8 cellular contexts compared by ENCODE assay signal in genomic region chr15:67188551-67189218, GRCh38.
DNase-seq lines count a peak whose midpoint lies in the region; ATAC-seq and TF ChIP-seq lines count a peak whose summit lies in the region.

No MANE protein-coding gene starts in this region.

- peaks cover 40% of the 10 kb centered on the region for H3K4me1 Mint-ChIP-seq in stimulated activated effector memory CD8-positive, alpha-beta T cell treated with anti-CD3 and anti-CD28 coated beads, Interleukin-12 subunit alpha, Interleukin-12 subunit beta, amount 100 ng/mL, for 72 hours

- H3K27ac Mint-ChIP-seq in stimulated activated effector memory CD8-positive, alpha-beta T cell treated with anti-CD3 and anti-CD28 coated beads, Interleukin-12 subunit alpha, Interleukin-12 subunit beta, amount 100 ng/mL, for 72 hours = peak overlapping the region; percentile 81

- no peaks in the 10 kb centered on the region for H3K9me3 ChIP-seq in left ventricle myocardium inferior (replicated peaks)

- H3K36me3 ChIP-seq in left ventricle myocardium inferior = peaks cover 44% of the 10 kb centered on the region

- DNase-seq in GM04504 (ENCODE audit: low read depth) = peak; percentile 94
- DNase-seq in left ventricle myocardium inferior = no peak
- DNase-seq in stimulated activated effector memory CD8-positive, alpha-beta T cell treated with anti-CD3 and anti-CD28 coated beads, Interleukin-12 subunit alpha, Interleukin-12 subunit beta, amount 100 ng/mL, for 72 hours (ENCODE audit: low spot score in 2 of 2) = no peak
- DNase-seq in NCI-H345 (lab: John Stamatoyannopoulos, UW) = no peak
- DNase-seq in mesenteric fat pad (ENCODE audit: low spot score) = no peak
- DNase-seq in medulla oblongata (ENCODE audit: extremely low spot score) = no peak

- H3K4me3 Mint-ChIP-seq in stimulated activated effector memory CD8-positive, alpha-beta T cell treated with anti-CD3 and anti-CD28 coated beads, Interleukin-12 subunit alpha, Interleukin-12 subunit beta, amount 100 ng/mL, for 72 hours = no peak overlapping the region

- no peaks in the 10 kb centered on the region for H3K9me3 Mint-ChIP-seq in stimulated activated effector memory CD8-positive, alpha-beta T cell treated with anti-CD3 and anti-CD28 coated beads, Interleukin-12 subunit alpha, Interleukin-12 subunit beta, amount 100 ng/mL, for 72 hours

- no peaks in the 10 kb centered on the region for H3K27me3 ChIP-seq in left ventricle myocardium inferior (ENCODE audit: low read depth)

- no peak for TF ChIP-seq CTCF in left ventricle myocardium inferior (IDR thresholded peaks at IDR 0.05; ENCODE audit: borderline replicate concordance)

- peaks cover 84% of the 10 kb centered on the region for H3K4me1 ChIP-seq in left ventricle myocardium inferior

- H3K27ac ChIP-seq in adipose tissue (ENCODE audit: low read depth, low read length) = peak overlapping the region; percentile 41
- peak overlapping the region; percentile 93 for H3K27ac ChIP-seq in left ventricle myocardium inferior (replicated peaks)

- H3K36me3 Mint-ChIP-seq in stimulated activated effector memory CD8-positive, alpha-beta T cell treated with anti-CD3 and anti-CD28 coated beads, Interleukin-12 subunit alpha, Interleukin-12 subunit beta, amount 100 ng/mL, for 72 hours = peaks cover 93% of the 10 kb centered on the region

- intact Hi-C loops in left ventricle myocardium inferior (cut with micrococcal nuclease) = no loop called here

- ATAC-seq in stimulated activated effector memory CD8-positive, alpha-beta T cell treated with anti-CD3 and anti-CD28 coated beads, Interleukin-12 subunit alpha, Interleukin-12 subunit beta, amount 100 ng/mL, for 72 hours = no peak
- ATAC-seq in HG03139 (IDR thresholded peaks at IDR 0.05; ENCODE audit: unreplicated experiment) = no peak

- WGBS in adipose tissue, 3 donors = 58 to 77% (median 66%) methylated on average over 8 of the region's 8 CpGs

- no peak overlapping the region for H3K4me3 ChIP-seq in left ventricle myocardium inferior
